ENCODE assay signal across 1 cellular context in the genomic region with DNA sequence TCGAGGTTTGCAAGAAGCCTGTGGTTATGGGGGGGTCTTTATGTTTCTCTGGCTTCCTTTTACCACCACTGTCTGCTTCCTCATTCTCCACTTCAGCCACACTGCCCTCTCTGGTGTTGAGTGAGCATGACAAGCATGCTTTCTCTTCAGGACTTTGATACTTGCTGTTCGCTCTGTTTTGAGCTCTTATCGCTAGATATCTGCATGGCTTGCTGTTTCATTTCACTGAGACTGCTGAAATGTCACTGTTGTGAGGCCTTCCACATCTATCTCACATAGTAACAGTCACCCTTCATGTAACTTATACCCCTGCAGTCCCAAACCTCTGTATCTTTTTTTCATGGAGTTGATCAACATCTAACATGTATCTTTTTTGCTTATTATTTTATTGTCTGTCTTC.
TF ChIP-seq lines count a peak whose summit lies in the region.

No MANE protein-coding gene starts in this region.

TF ChIP-seq in K562, 482 proteins besides CTCF, POLR2A, EP300 and RAD21 (continued from another document and continues in another):
- TF ChIP-seq, protein P1, sequence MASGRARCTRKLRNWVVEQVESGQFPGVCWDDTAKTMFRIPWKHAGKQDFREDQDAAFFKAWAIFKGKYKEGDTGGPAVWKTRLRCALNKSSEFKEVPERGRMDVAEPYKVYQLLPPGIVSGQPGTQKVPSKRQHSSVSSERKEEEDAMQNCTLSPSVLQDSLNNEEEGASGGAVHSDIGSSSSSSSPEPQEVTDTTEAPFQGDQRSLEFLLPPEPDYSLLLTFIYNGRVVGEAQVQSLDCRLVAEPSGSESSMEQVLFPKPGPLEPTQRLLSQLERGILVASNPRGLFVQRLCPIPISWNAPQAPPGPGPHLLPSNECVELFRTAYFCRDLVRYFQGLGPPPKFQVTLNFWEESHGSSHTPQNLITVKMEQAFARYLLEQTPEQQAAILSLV (tag; IDR thresholded peaks at IDR 0.05): no peak
- TF ChIP-seq ZBED1 (IDR thresholded peaks at IDR 0.05): no peak
- TF ChIP-seq, protein P2, sequence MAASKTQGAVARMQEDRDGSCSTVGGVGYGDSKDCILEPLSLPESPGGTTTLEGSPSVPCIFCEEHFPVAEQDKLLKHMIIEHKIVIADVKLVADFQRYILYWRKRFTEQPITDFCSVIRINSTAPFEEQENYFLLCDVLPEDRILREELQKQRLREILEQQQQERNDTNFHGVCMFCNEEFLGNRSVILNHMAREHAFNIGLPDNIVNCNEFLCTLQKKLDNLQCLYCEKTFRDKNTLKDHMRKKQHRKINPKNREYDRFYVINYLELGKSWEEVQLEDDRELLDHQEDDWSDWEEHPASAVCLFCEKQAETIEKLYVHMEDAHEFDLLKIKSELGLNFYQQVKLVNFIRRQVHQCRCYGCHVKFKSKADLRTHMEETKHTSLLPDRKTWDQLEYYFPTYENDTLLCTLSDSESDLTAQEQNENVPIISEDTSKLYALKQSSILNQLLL (CRISPR knock-in tag; IDR thresholded peaks at IDR 0.05; ENCODE audit: borderline replicate concordance): no peak
- no peak for TF ChIP-seq HEY1 (CRISPR knock-in tag; IDR thresholded peaks at IDR 0.05; ENCODE audit: borderline replicate concordance)
- TF ChIP-seq SIN3B (IDR thresholded peaks at IDR 0.05; ENCODE audit: low read depth): no peak
- no peak for TF ChIP-seq TAF15 (IDR thresholded peaks at IDR 0.05; ENCODE audit: low read depth, low read length)
- no peak for TF ChIP-seq ZNF133 (CRISPR knock-in tag; IDR thresholded peaks at IDR 0.05)
- TF ChIP-seq, protein P3, sequence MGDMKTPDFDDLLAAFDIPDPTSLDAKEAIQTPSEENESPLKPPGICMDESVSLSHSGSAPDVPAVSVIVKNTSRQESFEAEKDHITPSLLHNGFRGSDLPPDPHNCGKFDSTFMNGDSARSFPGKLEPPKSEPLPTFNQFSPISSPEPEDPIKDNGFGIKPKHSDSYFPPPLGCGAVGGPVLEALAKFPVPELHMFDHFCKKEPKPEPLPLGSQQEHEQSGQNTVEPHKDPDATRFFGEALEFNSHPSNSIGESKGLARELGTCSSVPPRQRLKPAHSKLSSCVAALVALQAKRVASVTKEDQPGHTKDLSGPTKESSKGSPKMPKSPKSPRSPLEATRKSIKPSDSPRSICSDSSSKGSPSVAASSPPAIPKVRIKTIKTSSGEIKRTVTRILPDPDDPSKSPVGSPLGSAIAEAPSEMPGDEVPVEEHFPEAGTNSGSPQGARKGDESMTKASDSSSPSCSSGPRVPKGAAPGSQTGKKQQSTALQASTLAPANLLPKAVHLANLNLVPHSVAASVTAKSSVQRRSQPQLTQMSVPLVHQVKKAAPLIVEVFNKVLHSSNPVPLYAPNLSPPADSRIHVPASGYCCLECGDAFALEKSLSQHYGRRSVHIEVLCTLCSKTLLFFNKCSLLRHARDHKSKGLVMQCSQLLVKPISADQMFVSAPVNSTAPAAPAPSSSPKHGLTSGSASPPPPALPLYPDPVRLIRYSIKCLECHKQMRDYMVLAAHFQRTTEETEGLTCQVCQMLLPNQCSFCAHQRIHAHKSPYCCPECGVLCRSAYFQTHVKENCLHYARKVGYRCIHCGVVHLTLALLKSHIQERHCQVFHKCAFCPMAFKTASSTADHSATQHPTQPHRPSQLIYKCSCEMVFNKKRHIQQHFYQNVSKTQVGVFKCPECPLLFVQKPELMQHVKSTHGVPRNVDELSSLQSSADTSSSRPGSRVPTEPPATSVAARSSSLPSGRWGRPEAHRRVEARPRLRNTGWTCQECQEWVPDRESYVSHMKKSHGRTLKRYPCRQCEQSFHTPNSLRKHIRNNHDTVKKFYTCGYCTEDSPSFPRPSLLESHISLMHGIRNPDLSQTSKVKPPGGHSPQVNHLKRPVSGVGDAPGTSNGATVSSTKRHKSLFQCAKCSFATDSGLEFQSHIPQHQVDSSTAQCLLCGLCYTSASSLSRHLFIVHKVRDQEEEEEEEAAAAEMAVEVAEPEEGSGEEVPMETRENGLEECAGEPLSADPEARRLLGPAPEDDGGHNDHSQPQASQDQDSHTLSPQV (IDR thresholded peaks at IDR 0.05): 0 out of 2 replicates have a peak, but pooled peaks have one; percentile 41
- no peak for TF ChIP-seq CBFB (CRISPR knock-in tag; IDR thresholded peaks at IDR 0.05)
- TF ChIP-seq SMARCA4 (IDR thresholded peaks at IDR 0.05): peak; percentile 61; the same call in 1 of the 2 replicates
- TF ChIP-seq MAFF (IDR thresholded peaks at IDR 0.05; ENCODE audit: low read length): peak; percentile 22; the same call in 1 of the 2 replicates
- TF ChIP-seq ZNF347 (CRISPR knock-in tag; IDR thresholded peaks at IDR 0.05; ENCODE audit: low read depth): no peak
- 0 out of 2 replicates have a peak, but pooled peaks have one; percentile 26 for TF ChIP-seq TRIM28 (IDR thresholded peaks at IDR 0.05)
- TF ChIP-seq, protein P4, sequence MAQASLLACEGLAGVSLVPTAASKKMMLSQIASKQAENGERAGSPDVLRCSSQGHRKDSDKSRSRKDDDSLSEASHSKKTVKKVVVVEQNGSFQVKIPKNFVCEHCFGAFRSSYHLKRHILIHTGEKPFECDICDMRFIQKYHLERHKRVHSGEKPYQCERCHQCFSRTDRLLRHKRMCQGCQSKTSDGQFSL (CRISPR knock-in tag; IDR thresholded peaks at IDR 0.05): no peak
- TF ChIP-seq, protein P4 (tag; IDR thresholded peaks at IDR 0.05): no peak
- no peak for TF ChIP-seq BACH1 (tag; IDR thresholded peaks at IDR 0.05)
- TF ChIP-seq, protein P5, sequence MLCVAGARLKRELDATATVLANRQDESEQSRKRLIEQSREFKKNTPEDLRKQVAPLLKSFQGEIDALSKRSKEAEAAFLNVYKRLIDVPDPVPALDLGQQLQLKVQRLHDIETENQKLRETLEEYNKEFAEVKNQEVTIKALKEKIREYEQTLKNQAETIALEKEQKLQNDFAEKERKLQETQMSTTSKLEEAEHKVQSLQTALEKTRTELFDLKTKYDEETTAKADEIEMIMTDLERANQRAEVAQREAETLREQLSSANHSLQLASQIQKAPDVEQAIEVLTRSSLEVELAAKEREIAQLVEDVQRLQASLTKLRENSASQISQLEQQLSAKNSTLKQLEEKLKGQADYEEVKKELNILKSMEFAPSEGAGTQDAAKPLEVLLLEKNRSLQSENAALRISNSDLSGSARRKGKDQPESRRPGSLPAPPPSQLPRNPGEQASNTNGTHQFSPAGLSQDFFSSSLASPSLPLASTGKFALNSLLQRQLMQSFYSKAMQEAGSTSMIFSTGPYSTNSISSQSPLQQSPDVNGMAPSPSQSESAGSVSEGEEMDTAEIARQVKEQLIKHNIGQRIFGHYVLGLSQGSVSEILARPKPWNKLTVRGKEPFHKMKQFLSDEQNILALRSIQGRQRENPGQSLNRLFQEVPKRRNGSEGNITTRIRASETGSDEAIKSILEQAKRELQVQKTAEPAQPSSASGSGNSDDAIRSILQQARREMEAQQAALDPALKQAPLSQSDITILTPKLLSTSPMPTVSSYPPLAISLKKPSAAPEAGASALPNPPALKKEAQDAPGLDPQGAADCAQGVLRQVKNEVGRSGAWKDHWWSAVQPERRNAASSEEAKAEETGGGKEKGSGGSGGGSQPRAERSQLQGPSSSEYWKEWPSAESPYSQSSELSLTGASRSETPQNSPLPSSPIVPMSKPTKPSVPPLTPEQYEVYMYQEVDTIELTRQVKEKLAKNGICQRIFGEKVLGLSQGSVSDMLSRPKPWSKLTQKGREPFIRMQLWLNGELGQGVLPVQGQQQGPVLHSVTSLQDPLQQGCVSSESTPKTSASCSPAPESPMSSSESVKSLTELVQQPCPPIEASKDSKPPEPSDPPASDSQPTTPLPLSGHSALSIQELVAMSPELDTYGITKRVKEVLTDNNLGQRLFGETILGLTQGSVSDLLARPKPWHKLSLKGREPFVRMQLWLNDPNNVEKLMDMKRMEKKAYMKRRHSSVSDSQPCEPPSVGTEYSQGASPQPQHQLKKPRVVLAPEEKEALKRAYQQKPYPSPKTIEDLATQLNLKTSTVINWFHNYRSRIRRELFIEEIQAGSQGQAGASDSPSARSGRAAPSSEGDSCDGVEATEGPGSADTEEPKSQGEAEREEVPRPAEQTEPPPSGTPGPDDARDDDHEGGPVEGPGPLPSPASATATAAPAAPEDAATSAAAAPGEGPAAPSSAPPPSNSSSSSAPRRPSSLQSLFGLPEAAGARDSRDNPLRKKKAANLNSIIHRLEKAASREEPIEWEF (CRISPR knock-in tag; IDR thresholded peaks at IDR 0.05): no peak
- TF ChIP-seq, protein P6, sequence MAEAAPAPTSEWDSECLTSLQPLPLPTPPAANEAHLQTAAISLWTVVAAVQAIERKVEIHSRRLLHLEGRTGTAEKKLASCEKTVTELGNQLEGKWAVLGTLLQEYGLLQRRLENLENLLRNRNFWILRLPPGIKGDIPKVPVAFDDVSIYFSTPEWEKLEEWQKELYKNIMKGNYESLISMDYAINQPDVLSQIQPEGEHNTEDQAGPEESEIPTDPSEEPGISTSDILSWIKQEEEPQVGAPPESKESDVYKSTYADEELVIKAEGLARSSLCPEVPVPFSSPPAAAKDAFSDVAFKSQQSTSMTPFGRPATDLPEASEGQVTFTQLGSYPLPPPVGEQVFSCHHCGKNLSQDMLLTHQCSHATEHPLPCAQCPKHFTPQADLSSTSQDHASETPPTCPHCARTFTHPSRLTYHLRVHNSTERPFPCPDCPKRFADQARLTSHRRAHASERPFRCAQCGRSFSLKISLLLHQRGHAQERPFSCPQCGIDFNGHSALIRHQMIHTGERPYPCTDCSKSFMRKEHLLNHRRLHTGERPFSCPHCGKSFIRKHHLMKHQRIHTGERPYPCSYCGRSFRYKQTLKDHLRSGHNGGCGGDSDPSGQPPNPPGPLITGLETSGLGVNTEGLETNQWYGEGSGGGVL (CRISPR knock-in tag; IDR thresholded peaks at IDR 0.05): no peak
- no peak for TF ChIP-seq ETS2 (tag; IDR thresholded peaks at IDR 0.05; ENCODE audit: borderline replicate concordance, poor library complexity, severe bottlenecking)
- TF ChIP-seq FOXA1 (IDR thresholded peaks at IDR 0.05; ENCODE audit: borderline replicate concordance): no peak
- no peak for TF ChIP-seq ZNF23 (CRISPR knock-in tag; IDR thresholded peaks at IDR 0.05)
- 0 out of 2 replicates have a peak, but pooled peaks have one; percentile 13 for TF ChIP-seq GABPB1 (CRISPR knock-in tag; IDR thresholded peaks at IDR 0.05)
- 0 out of 2 replicates have a peak, but pooled peaks have one; percentile 48 for TF ChIP-seq ELF4 (CRISPR knock-in tag; IDR thresholded peaks at IDR 0.05)
- no peak for TF ChIP-seq ZNF695 (CRISPR knock-in tag; IDR thresholded peaks at IDR 0.05)
- TF ChIP-seq MXI1 (IDR thresholded peaks at IDR 0.05; ENCODE audit: low read depth, low read length): no peak
- no peak for TF ChIP-seq SIX5 (IDR thresholded peaks at IDR 0.05; ENCODE audit: borderline replicate concordance in 1 of 2, insufficient read depth in 1 of 2, low read depth in 1 of 2, low read length in 2 of 2)
- 0 out of 2 replicates have a peak, but pooled peaks have one; percentile 11 for TF ChIP-seq BCOR (IDR thresholded peaks at IDR 0.05)
- TF ChIP-seq, protein P7, sequence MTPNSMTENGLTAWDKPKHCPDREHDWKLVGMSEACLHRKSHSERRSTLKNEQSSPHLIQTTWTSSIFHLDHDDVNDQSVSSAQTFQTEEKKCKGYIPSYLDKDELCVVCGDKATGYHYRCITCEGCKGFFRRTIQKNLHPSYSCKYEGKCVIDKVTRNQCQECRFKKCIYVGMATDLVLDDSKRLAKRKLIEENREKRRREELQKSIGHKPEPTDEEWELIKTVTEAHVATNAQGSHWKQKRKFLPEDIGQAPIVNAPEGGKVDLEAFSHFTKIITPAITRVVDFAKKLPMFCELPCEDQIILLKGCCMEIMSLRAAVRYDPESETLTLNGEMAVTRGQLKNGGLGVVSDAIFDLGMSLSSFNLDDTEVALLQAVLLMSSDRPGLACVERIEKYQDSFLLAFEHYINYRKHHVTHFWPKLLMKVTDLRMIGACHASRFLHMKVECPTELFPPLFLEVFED (CRISPR knock-in tag; conservative IDR thresholded peaks at IDR 0.05): no peak
- no peak for TF ChIP-seq ZNF175 (CRISPR knock-in tag; IDR thresholded peaks at IDR 0.05; ENCODE audit: low read depth)
- TF ChIP-seq FOXK2 (conservative IDR thresholded peaks at IDR 0.05 in 1 of 2, IDR thresholded peaks at IDR 0.05 in 1 of 2; ENCODE audit: low read depth in 2 of 2): peak; percentile 47 to 56; a peak in 2 of 4 replicates
- no peak for TF ChIP-seq MTF1 (CRISPR knock-in tag; IDR thresholded peaks at IDR 0.05; ENCODE audit: borderline replicate concordance)
- TF ChIP-seq ZNF408 (CRISPR knock-in tag; IDR thresholded peaks at IDR 0.05; ENCODE audit: low read depth): no peak
- no peak for TF ChIP-seq ZNF217 (CRISPR knock-in tag; IDR thresholded peaks at IDR 0.05)
- TF ChIP-seq EWSR1 (IDR thresholded peaks at IDR 0.05; ENCODE audit: borderline replicate concordance, low read depth, partially characterized antibody): no peak
- TF ChIP-seq POLR3G (IDR thresholded peaks at IDR 0.05; ENCODE audit: extremely low read depth, insufficient read length, insufficient replicate concordance): no peak
- no peak for TF ChIP-seq TCF7 (IDR thresholded peaks at IDR 0.05; ENCODE audit: borderline replicate concordance)
- TF ChIP-seq GTF2A2 (tag; IDR thresholded peaks at IDR 0.05): no peak
- TF ChIP-seq, protein P8, sequence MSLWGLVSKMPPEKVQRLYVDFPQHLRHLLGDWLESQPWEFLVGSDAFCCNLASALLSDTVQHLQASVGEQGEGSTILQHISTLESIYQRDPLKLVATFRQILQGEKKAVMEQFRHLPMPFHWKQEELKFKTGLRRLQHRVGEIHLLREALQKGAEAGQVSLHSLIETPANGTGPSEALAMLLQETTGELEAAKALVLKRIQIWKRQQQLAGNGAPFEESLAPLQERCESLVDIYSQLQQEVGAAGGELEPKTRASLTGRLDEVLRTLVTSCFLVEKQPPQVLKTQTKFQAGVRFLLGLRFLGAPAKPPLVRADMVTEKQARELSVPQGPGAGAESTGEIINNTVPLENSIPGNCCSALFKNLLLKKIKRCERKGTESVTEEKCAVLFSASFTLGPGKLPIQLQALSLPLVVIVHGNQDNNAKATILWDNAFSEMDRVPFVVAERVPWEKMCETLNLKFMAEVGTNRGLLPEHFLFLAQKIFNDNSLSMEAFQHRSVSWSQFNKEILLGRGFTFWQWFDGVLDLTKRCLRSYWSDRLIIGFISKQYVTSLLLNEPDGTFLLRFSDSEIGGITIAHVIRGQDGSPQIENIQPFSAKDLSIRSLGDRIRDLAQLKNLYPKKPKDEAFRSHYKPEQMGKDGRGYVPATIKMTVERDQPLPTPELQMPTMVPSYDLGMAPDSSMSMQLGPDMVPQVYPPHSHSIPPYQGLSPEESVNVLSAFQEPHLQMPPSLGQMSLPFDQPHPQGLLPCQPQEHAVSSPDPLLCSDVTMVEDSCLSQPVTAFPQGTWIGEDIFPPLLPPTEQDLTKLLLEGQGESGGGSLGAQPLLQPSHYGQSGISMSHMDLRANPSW (CRISPR knock-in tag; IDR thresholded peaks at IDR 0.05): no peak
- TF ChIP-seq ZNF766 (CRISPR knock-in tag; conservative IDR thresholded peaks at IDR 0.05): 0 out of 2 replicates have a peak, but pooled peaks have one; percentile 28
